In the genomic region with DNA sequence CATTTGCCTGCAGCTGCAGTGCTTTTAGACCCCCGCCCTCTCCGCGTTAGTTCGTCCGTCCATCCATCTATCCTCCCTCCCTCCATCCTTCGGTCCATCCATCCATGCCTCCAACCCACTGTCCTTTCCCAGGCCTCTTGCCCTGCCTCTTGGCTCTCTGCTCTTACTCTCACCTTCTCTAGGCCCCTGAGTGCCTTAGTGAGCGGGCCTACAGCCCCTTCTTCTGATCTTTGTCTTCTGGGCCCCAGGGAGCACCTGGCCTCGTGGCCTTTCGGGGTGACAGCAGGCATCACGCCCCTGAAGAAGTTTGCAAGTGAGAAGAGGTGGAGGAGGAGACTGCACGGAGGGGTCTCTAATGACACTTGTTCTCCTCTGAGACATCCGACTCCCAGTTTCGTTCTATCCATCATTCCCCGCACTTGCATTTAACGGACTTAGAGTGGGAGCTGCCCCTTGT, we compare ENCODE assay signal across 8 cellular contexts. TPM values are rescaled to one million over a fixed set of nuclear protein-coding genes. Genes with fewer than 3 reads are reported as not detected.
DNase-seq lines count a peak whose midpoint lies in the region; ATAC-seq and TF ChIP-seq lines count a peak whose summit lies in the region.

No MANE protein-coding gene starts in this region.

- peaks cover 27% of the 10 kb centered on the region for H3K4me1 Mint-ChIP-seq in activated B cell treated with CpG ODN at 0.5 μM for 24 hours
- H3K4me1 Mint-ChIP-seq in stimulated activated effector memory CD8-positive, alpha-beta T cell treated with anti-CD3 and anti-CD28 coated beads, Interleukin-12 subunit alpha, Interleukin-12 subunit beta, amount 100 ng/mL, for 72 hours = peaks cover 40% of the 10 kb centered on the region

- H3K27me3 ChIP-seq in right cardiac atrium (ENCODE audit: control insufficient read depth, insufficient read depth) = no peaks in the 10 kb centered on the region

- intact Hi-C loops in activated B cell treated with CpG ODN at 0.5 μM for 24 hours (cut with micrococcal nuclease) (loop anchor here (1.0 to 5.0 kb wide), 2 partner anchors 202 to 235 kb away; a partner anchor contains a TSS), right cardiac atrium (cut with DNase I) (no loop called here)

- DNase-seq in NCI-H1105 treated with DMSO at 0.1 percent for 48 hours (lab: John Stamatoyannopoulos, UW) (peak; percentile 47), NCI-H1105 (lab: John Stamatoyannopoulos, UW) (no peak), activated B cell treated with CpG ODN at 0.5 μM for 24 hours (no peak), right cardiac atrium (no peak), globus pallidus (ENCODE audit: low spot score) (no peak)
- peak in 1 of 2 donors; percentile 65 for DNase-seq in stimulated activated effector memory CD8-positive, alpha-beta T cell treated with anti-CD3 and anti-CD28 coated beads, Interleukin-12 subunit alpha, Interleukin-12 subunit beta, amount 100 ng/mL, for 72 hours (ENCODE audit: low spot score in 2 of 2)

- no peak overlapping the region for H3K27ac ChIP-seq in right cardiac atrium (ENCODE audit: low read length)

- peak overlapping the region; percentile 91 for H3K27ac Mint-ChIP-seq in activated B cell treated with CpG ODN at 0.5 μM for 24 hours
- peak overlapping the region; percentile 93 for H3K27ac Mint-ChIP-seq in stimulated activated effector memory CD8-positive, alpha-beta T cell treated with anti-CD3 and anti-CD28 coated beads, Interleukin-12 subunit alpha, Interleukin-12 subunit beta, amount 100 ng/mL, for 72 hours

- H3K9me3 ChIP-seq in right cardiac atrium (ENCODE audit: control insufficient read depth, low read length) = no peaks in the 10 kb centered on the region

- TF ChIP-seq CTCF in activated B cell treated with CpG ODN at 0.5 μM for 24 hours (IDR thresholded peaks at IDR 0.05) = no peak

- CTCF ChIA-PET in activated B cell treated with CpG ODN at 0.5 μM for 24 hours (lab: Charles Lee) = interaction anchor here (1.6 to 4.6 kb wide), 4 partner anchors 9 to 64 kb away, joined by 6 to 31 read pairs (median 12); a partner anchor contains a TSS

- peak overlapping the region; percentile 91 for H3K4me3 ChIP-seq in right cardiac atrium (ENCODE audit: low read length)

- H3K9me3 Mint-ChIP-seq in activated B cell treated with CpG ODN at 0.5 μM for 24 hours = no peaks in the 10 kb centered on the region
- no peaks in the 10 kb centered on the region for H3K9me3 Mint-ChIP-seq in stimulated activated effector memory CD8-positive, alpha-beta T cell treated with anti-CD3 and anti-CD28 coated beads, Interleukin-12 subunit alpha, Interleukin-12 subunit beta, amount 100 ng/mL, for 72 hours

- POLR2A ChIA-PET in activated B cell treated with CpG ODN at 0.5 μM for 24 hours (lab: Charles Lee) = interaction anchor here (1.0 to 2.5 kb wide), 12 partner anchors 9 to 527 kb away, joined by 3 to 34 read pairs (median 8); a partner anchor contains a TSS

- WGBS in right cardiac atrium = 28% methylated on average over 15 of the region's 15 CpGs

- H3K36me3 Mint-ChIP-seq in activated B cell treated with CpG ODN at 0.5 μM for 24 hours (ENCODE audit: low read depth) = peaks cover 27% of the 10 kb centered on the region
- H3K36me3 Mint-ChIP-seq in stimulated activated effector memory CD8-positive, alpha-beta T cell treated with anti-CD3 and anti-CD28 coated beads, Interleukin-12 subunit alpha, Interleukin-12 subunit beta, amount 100 ng/mL, for 72 hours = peaks cover 46% of the 10 kb centered on the region

- H3K4me3 Mint-ChIP-seq in activated B cell treated with CpG ODN at 0.5 μM for 24 hours = peak overlapping the region; percentile 94
- H3K4me3 Mint-ChIP-seq in stimulated activated effector memory CD8-positive, alpha-beta T cell treated with anti-CD3 and anti-CD28 coated beads, Interleukin-12 subunit alpha, Interleukin-12 subunit beta, amount 100 ng/mL, for 72 hours = peak overlapping the region; percentile 93

- peaks cover 11% of the 10 kb centered on the region for H3K27me3 Mint-ChIP-seq in activated B cell treated with CpG ODN at 0.5 μM for 24 hours

- peaks cover 5% of the 10 kb centered on the region for H3K4me1 ChIP-seq in right cardiac atrium (ENCODE audit: control insufficient read depth, insufficient read depth, low read length)

- ATAC-seq in activated B cell treated with CpG ODN at 0.5 μM for 24 hours (ENCODE audit: low read depth) (no peak), right cardiac atrium (peak in 1 of 2 donors; percentile 3), HG02973 (IDR thresholded peaks at IDR 0.05; ENCODE audit: unreplicated experiment) (no peak), GM19351 (IDR thresholded peaks at IDR 0.05; ENCODE audit: unreplicated experiment) (no peak)
- no peak for ATAC-seq in stimulated activated effector memory CD8-positive, alpha-beta T cell treated with anti-CD3 and anti-CD28 coated beads, Interleukin-12 subunit alpha, Interleukin-12 subunit beta, amount 100 ng/mL, for 72 hours

RNA-seq across cellular contexts. Expression of a gene that starts 0.8 kb away (rescaled TPM):
- total RNA-seq in activated B cell treated with CpG ODN at 0.5 μM for 24 hours (7.5 and 9.0 TPM in 2 replicates), right cardiac atrium (1 to 10 TPM; 1.4 to 3.3 (median 2.0) TPM)
- 2.6 TPM for polyA plus RNA-seq in right cardiac atrium

RNA-seq across cellular contexts. Expression of a gene that starts 9.3 kb away (rescaled TPM):
- total RNA-seq in activated B cell treated with CpG ODN at 0.5 μM for 24 hours (17.1 and 18.1 TPM in 2 replicates), right cardiac atrium (1 to 10 TPM; 4.9 to 6.6 (median 5.5) TPM)
- polyA plus RNA-seq in right cardiac atrium = 2.8 TPM

RNA-seq across cellular contexts. Expression of a gene that starts 18.2 kb away (rescaled TPM):
- total RNA-seq in activated B cell treated with CpG ODN at 0.5 μM for 24 hours (not detected in 2 replicates), right cardiac atrium (10 to 100 TPM in 2 of 4 donors, 1 to 10 TPM in 2; 8.9 to 12.9 (median 10.3) TPM)
- polyA plus RNA-seq in right cardiac atrium = 7.9 TPM

RNA-seq across cellular contexts. Expression of a gene that starts 25.0 kb away (rescaled TPM):
- 0.42 and 0.53 TPM in 2 replicates for total RNA-seq in activated B cell treated with CpG ODN at 0.5 μM for 24 hours
- total RNA-seq in right cardiac atrium = 10 to 100 TPM in 3 of 4 donors, 1 to 10 TPM in 1; 9.7 to 14.2 (median 12.9) TPM
- polyA plus RNA-seq in right cardiac atrium = 5.3 TPM

RNA-seq across cellular contexts. Expression of a gene that starts 55.1 kb away (rescaled TPM):
- total RNA-seq in activated B cell treated with CpG ODN at 0.5 μM for 24 hours (0.15 TPM in 1 of 2 replicates, not detected in the other), right cardiac atrium (1 to 10 TPM in 1 of 4 donors, under 1 TPM in 3; 0.22 to 1.4 (median 0.69) TPM)
- polyA plus RNA-seq in right cardiac atrium = 0.14 TPM
